ENCODE assay signal across 1 cellular context in genomic region chr9:123616707-123617106, GRCh38.
TF ChIP-seq lines count a peak whose summit lies in the region.

No MANE protein-coding gene starts in this region.

TF ChIP-seq in GM23338, 12 proteins besides CTCF, POLR2A, EP300 and RAD21 (continued from another document):
- TF ChIP-seq, protein P1, sequence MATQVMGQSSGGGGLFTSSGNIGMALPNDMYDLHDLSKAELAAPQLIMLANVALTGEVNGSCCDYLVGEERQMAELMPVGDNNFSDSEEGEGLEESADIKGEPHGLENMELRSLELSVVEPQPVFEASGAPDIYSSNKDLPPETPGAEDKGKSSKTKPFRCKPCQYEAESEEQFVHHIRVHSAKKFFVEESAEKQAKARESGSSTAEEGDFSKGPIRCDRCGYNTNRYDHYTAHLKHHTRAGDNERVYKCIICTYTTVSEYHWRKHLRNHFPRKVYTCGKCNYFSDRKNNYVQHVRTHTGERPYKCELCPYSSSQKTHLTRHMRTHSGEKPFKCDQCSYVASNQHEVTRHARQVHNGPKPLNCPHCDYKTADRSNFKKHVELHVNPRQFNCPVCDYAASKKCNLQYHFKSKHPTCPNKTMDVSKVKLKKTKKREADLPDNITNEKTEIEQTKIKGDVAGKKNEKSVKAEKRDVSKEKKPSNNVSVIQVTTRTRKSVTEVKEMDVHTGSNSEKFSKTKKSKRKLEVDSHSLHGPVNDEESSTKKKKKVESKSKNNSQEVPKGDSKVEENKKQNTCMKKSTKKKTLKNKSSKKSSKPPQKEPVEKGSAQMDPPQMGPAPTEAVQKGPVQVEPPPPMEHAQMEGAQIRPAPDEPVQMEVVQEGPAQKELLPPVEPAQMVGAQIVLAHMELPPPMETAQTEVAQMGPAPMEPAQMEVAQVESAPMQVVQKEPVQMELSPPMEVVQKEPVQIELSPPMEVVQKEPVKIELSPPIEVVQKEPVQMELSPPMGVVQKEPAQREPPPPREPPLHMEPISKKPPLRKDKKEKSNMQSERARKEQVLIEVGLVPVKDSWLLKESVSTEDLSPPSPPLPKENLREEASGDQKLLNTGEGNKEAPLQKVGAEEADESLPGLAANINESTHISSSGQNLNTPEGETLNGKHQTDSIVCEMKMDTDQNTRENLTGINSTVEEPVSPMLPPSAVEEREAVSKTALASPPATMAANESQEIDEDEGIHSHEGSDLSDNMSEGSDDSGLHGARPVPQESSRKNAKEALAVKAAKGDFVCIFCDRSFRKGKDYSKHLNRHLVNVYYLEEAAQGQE (IDR thresholded peaks at IDR 0.05; ENCODE audit: unreplicated experiment), result no peak
- TF ChIP-seq ZNF462 (CRISPR knock-in tag; IDR thresholded peaks at IDR 0.05), result no peak
- no peak for TF ChIP-seq CREB1 (CRISPR knock-in tag; IDR thresholded peaks at IDR 0.05; ENCODE audit: low read depth)
- no peak for TF ChIP-seq ETS1 (IDR thresholded peaks at IDR 0.05)
- TF ChIP-seq JUNB (IDR thresholded peaks at IDR 0.05; ENCODE audit: unreplicated experiment), result no peak
- TF ChIP-seq STAT1 (IDR thresholded peaks at IDR 0.05; ENCODE audit: unreplicated experiment), result no peak
